In genomic region chr5:123125172-123125508, GRCh38 we compare ENCODE assay signal across 20 cellular contexts. TPM values are rescaled to one million over a fixed set of nuclear protein-coding genes. Genes with fewer than 3 reads are reported as not detected.
DNase-seq lines count a peak whose midpoint lies in the region; ATAC-seq, FAIRE-seq and TF ChIP-seq lines count a peak whose summit lies in the region.
"Had no signal": no experiment of that assay in that cellular context is flagged by ENCODE, and none has a peak within 500 bp of the region (broad histone marks: within the 10 kb centered on the region; RNA-seq: fewer than 3 reads in every experiment).

No MANE protein-coding gene starts in this region.

- no peak for TF ChIP-seq EP300 in SK-N-SH (IDR thresholded peaks at IDR 0.05; ENCODE audit: borderline replicate concordance in 1 of 2, low read depth in 1 of 2, low read length in 1 of 2)

- no peak overlapping the region for H3K4me2 ChIP-seq in SK-N-SH

- H3K9me2 ChIP-seq in SK-N-SH, result no peaks in the 10 kb centered on the region

- no peaks in the 10 kb centered on the region for H3F3A ChIP-seq in SK-N-SH (replicated peaks; ENCODE audit: insufficient read depth)

- TF ChIP-seq RAD21 in SK-N-SH (IDR thresholded peaks at IDR 0.05; ENCODE audit: low read length), result no peak

- peaks cover 4% of the 10 kb centered on the region for H3K4me1 Mint-ChIP-seq in WTC11
- H3K4me1 Mint-ChIP-seq: memory B cell had no signal

- no peaks in the 10 kb centered on the region for H3K27me3 Mint-ChIP-seq in WTC11 (ENCODE audit: low read depth)

- no peaks in the 10 kb centered on the region for H3K9me3 ChIP-seq in SK-N-SH
- H3K9me3 ChIP-seq: testis had no signal

- WGBS in SK-N-SH (ENCODE audit: low lambda C conversion rate), result 71% methylated on average over 1 of the region's 1 CpG

- no peak overlapping the region for H3K4me3 Mint-ChIP-seq in WTC11
- H3K4me3 Mint-ChIP-seq: activated naive CD8-positive, alpha-beta T cell; memory B cell had no signal

- H3K9me3 Mint-ChIP-seq in WTC11, result no peaks in the 10 kb centered on the region
- H3K9me3 Mint-ChIP-seq: memory B cell had no signal

- H3K4me3 ChIP-seq in SK-N-SH (ENCODE audit: low read depth in 2 of 2, low read length in 1 of 2), result no peak overlapping the region
- no peak overlapping the region for H3K4me3 ChIP-seq in fibroblast of pulmonary artery (replicated peaks; ENCODE audit: low read depth, low read length)
- H3K4me3 ChIP-seq: GM12878, testis had no signal

- DNase-seq in SK-N-SH, result no peak
- DNase-seq in NCI-H748 (lab: John Stamatoyannopoulos, UW; ENCODE audit: unreplicated experiment), result peak; percentile 67
- peak; percentile 43 for DNase-seq in fibroblast of pulmonary artery (ENCODE audit: low read depth)
- DNase-seq in urothelium cell line (ENCODE audit: low spot score), result peak; percentile 23
- DNase-seq in NCI-H146 (lab: John Stamatoyannopoulos, UW), result no peak
- no peak for DNase-seq in WTC11 (ENCODE audit: low spot score)
- DNase-seq: activated CD8-positive, alpha-beta memory T cell treated with anti-CD3 and anti-CD28 coated beads, Interleukin-2, amount 50 U/mL, for 4 hours; cortex of kidney; DMS79 treated with DMSO at 0.1 percent for 48 hours; NCI-H1694 treated with DMSO at 0.1 percent for 48 hours; NK-92 treated with Interleukin-12 subunit alpha and Interleukin-12 subunit beta, amount 100 ng/mL, for 24 hours; testis; WERI-Rb-1 had no signal

- H3K36me3 Mint-ChIP-seq in WTC11, result no peaks in the 10 kb centered on the region
- H3K36me3 Mint-ChIP-seq: activated naive CD8-positive, alpha-beta T cell had no signal

- POLR2A ChIA-PET in SK-N-SH (lab: Yijun Ruan, JAX) (no interaction called here), WTC11 (lab: Charles Lee) (no interaction called here)

- CTCF ChIA-PET in SK-N-SH (lab: Yijun Ruan, JAX) (no interaction called here), WTC11 (lab: Charles Lee) (no interaction called here)

- no peak overlapping the region for H3K27ac Mint-ChIP-seq in WTC11
- H3K27ac Mint-ChIP-seq: activated naive CD8-positive, alpha-beta T cell; memory B cell had no signal

- H3K79me2 ChIP-seq in SK-N-SH (ENCODE audit: insufficient read depth), result no peaks in the 10 kb centered on the region

- no peaks in the 10 kb centered on the region for H4K20me1 ChIP-seq in SK-N-SH (ENCODE audit: insufficient read depth)

- TF ChIP-seq CTCF in SK-N-SH (IDR thresholded peaks at IDR 0.05), result no peak
- TF ChIP-seq CTCF in fibroblast of pulmonary artery (IDR thresholded peaks at IDR 0.05; ENCODE audit: low read length, missing control alignments), result no peak
- TF ChIP-seq CTCF in WTC11 (IDR thresholded peaks at IDR 0.05), result no peak

- peaks cover 0 to 5% of the 10 kb centered on the region in 2 experiments; a peak in 1 of 4 replicates for H3K4me1 ChIP-seq in SK-N-SH (ENCODE audit: control insufficient read depth in 1 of 2, insufficient read depth in 2 of 2, low read depth in 1 of 2, low read length in 1 of 2)
- H3K4me1 ChIP-seq: testis had no signal

- H3K27me3 ChIP-seq in SK-N-SH (ENCODE audit: insufficient read depth), result no peaks in the 10 kb centered on the region
- H3K27me3 ChIP-seq: testis had no signal

- no peak overlapping the region for H2AFZ ChIP-seq in SK-N-SH (ENCODE audit: low read depth)

- FAIRE-seq in urothelium cell line (lab: Jason Lieb, UNC), result no peak
- FAIRE-seq: GM12878, HepG2 had no signal

- peak; percentile 32; the same call in 1 of the 3 replicates for ATAC-seq in SK-N-SH treated with all-trans-retinoic acid at 6 μM for 48 hours
- no peak for ATAC-seq in GM18867 (IDR thresholded peaks at IDR 0.05; ENCODE audit: unreplicated experiment)
- ATAC-seq in WTC11, result no peak
- ATAC-seq: GM12878, HepG2 had no signal

- no peaks in the 10 kb centered on the region for H3K36me3 ChIP-seq in SK-N-SH (replicated peaks in 1 of 2; ENCODE audit: control insufficient read depth in 1 of 2, insufficient read depth in 2 of 2, low read length in 1 of 2)
- H3K36me3 ChIP-seq: WERI-Rb-1 had no signal

- H3K9ac ChIP-seq in SK-N-SH, result no peak overlapping the region

- no peak overlapping the region for H3K27ac ChIP-seq in SK-N-SH (ENCODE audit: low read depth in 2 of 2, low read length in 1 of 2)
- H3K27ac ChIP-seq: testis, WERI-Rb-1 had no signal

TF ChIP-seq in SK-N-SH treated with all-trans-retinoic acid at 6 μM for 48 hours, 23 proteins besides CTCF, POLR2A, EP300 and RAD21 (continues in another document):
- TF ChIP-seq CSDC2 (CRISPR knock-in tag; IDR thresholded peaks at IDR 0.05) (no peak), CREB5 (CRISPR knock-in tag; IDR thresholded peaks at IDR 0.05; ENCODE audit: low read depth) (no peak), ISL1 (CRISPR knock-in tag; IDR thresholded peaks at IDR 0.05) (no peak), ZFP3 (CRISPR knock-in tag; IDR thresholded peaks at IDR 0.05) (no peak), ZNF8 (CRISPR knock-in tag; IDR thresholded peaks at IDR 0.05) (no peak)

TF ChIP-seq in SK-N-SH, 30 proteins besides CTCF, POLR2A, EP300 and RAD21:
- TF ChIP-seq SIN3A (IDR thresholded peaks at IDR 0.05; ENCODE audit: borderline replicate concordance, low read depth, low read length) (no peak), TCF12 (IDR thresholded peaks at IDR 0.05) (no peak), FOXJ3 (CRISPR knock-in tag; IDR thresholded peaks at IDR 0.05) (no peak), IRF3 (IDR thresholded peaks at IDR 0.05; ENCODE audit: low read depth, low read length) (no peak), YY1 (IDR thresholded peaks at IDR 0.05; ENCODE audit: low read depth) (no peak), PBX3 (IDR thresholded peaks at IDR 0.05) (no peak), CHD2 (IDR thresholded peaks at IDR 0.05; ENCODE audit: low read length, partially characterized antibody) (no peak), NRF1 (IDR thresholded peaks at IDR 0.05; ENCODE audit: low read depth, low read length) (no peak), EZH2phosphoT487 (IDR thresholded peaks at IDR 0.05; ENCODE audit: borderline replicate concordance, low read depth) (no peak), MEF2A (IDR thresholded peaks at IDR 0.05; ENCODE audit: borderline replicate concordance, low read depth) (no peak), FOSL2 (IDR thresholded peaks at IDR 0.05; ENCODE audit: borderline replicate concordance, low read depth) (no peak)

TF ChIP-seq in WTC11, 78 proteins besides CTCF, POLR2A, EP300 and RAD21 (continues in another document):
- TF ChIP-seq AR (CRISPR knock-in tag; IDR thresholded peaks at IDR 0.05) (no peak), CBFB (CRISPR knock-in tag; IDR thresholded peaks at IDR 0.05; ENCODE audit: low read depth) (no peak), PRDM15 (CRISPR knock-in tag; IDR thresholded peaks at IDR 0.05) (no peak), ZNF423 (CRISPR knock-in tag; IDR thresholded peaks at IDR 0.05) (no peak)

RNA-seq across cellular contexts. Expression of gene PRDM6, which starts 36.1 kb away (rescaled TPM):
- 0.10 and 0.21 TPM in 2 replicates for polyA plus RNA-seq in SK-N-SH (2012; rRNA removed)
- 0.22 and 0.24 TPM in 2 replicates for polyA plus RNA-seq in SK-N-SH (2012; cell fraction: cytosol; rRNA removed)
- polyA plus RNA-seq in SK-N-SH (2012; cell fraction: nucleus; rRNA removed), result 0.91 and 1.00 TPM in 2 replicates
- total RNA-seq in WTC11 (2021), result 0.27 to 0.37 TPM (median 0.28 TPM) in 3 replicates
- total RNA-seq: GM12878, SK-MEL-5 had no signal
- polyA plus RNA-seq: GM12878 had no signal

Comparison
In these comparisons a context has a peak if more than half of its experiments do, and no peak if none do; other contexts are left out.
1. DNase-seq: peak in NCI-H748 (single experiment), fibroblast of pulmonary artery (single experiment) and urothelium cell line (single experiment); none in SK-N-SH (single experiment), NCI-H146 (single experiment) and WTC11 (single experiment).